ENCODE assay signal across 20 cellular contexts in the genomic region with DNA sequence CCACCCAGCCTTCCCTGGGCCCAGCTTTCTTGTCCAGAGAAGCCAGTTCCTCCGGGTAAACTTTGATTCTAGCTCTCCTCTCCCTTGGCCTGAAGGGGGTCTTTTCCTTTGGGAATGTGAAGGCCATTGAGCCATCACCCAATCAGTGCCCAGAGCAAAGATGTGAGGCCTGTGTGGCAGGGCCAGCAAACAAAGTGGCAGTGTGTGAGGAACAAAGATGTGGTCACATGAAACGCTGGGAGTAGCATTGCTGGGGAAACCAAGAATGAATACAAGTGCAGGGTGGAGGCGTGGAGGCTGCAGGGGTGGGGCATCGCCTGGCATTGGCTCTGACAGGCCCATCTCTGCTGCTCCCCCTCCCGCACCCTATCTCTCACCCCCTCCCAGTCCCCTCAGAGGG.
DNase-seq lines count a peak whose midpoint lies in the region; ATAC-seq and TF ChIP-seq lines count a peak whose summit lies in the region.
"Had no signal": no experiment of that assay in that cellular context is flagged by ENCODE, and none has a peak within 500 bp of the region (broad histone marks: within the 10 kb centered on the region; RNA-seq: fewer than 3 reads in every experiment).

No MANE protein-coding gene starts in this region.

- H3K27me3 Mint-ChIP-seq in osteocyte (ENCODE audit: unreplicated experiment): no peaks in the 10 kb centered on the region
- H3K27me3 Mint-ChIP-seq: activated CD4-positive, alpha-beta T cell treated with anti-CD3 and anti-CD28 coated beads for 36 hours; activated naive CD4-positive, alpha-beta T cell treated with anti-CD3 and anti-CD28 coated beads, Interleukin-2, amount 50 U/mL, for 24 hours had no signal

- H3K27ac ChIP-seq in caudate nucleus (ENCODE audit: low read depth, low read length): peak overlapping the region; percentile 95
- H3K27ac ChIP-seq: C4-2B, thoracic aorta had no signal

- in situ Hi-C loops in G401 (cut with HindIII; ENCODE audit: low sequenced_read_pairs): no loop called here

- DNase-seq in G401 (ENCODE audit: low spot score) (peak; percentile 44), caudate nucleus (lab: John Stamatoyannopoulos, UW) (peak in 60 of 61 donors; percentile 34 to 97 (median 88)), hypothalamus (lab: John Stamatoyannopoulos, UW) (peak in 48 of 51 donors; percentile 22 to 95 (median 82)), putamen (ENCODE audit: low spot score) (peak; percentile 97), AG20443 (ENCODE audit: low spot score) (no peak), OCI-M2 (lab: John Stamatoyannopoulos, UW; ENCODE audit: unreplicated experiment) (no peak), osteocyte (ENCODE audit: extremely low spot score, unreplicated experiment) (no peak)
- DNase-seq: activated CD4-positive, alpha-beta T cell treated with anti-CD3 and anti-CD28 coated beads for 36 hours; activated T-cell treated with anti-CD3 and anti-CD28 coated beads, Interleukin-2, amount 50 U/mL, for 72 hours; cortex of kidney; mesendoderm; NCI-H1092 treated with DMSO at 0.1 percent for 48 hours; NCI-H524; SIG-M5; stimulated activated CD4-positive, alpha-beta T cell treated with anti-CD3 and anti-CD28 coated beads, Interleukin-15, amount 100 ng/mL, for 24 hours had no signal

- H3K4me1 Mint-ChIP-seq in osteocyte (ENCODE audit: unreplicated experiment): peaks cover 7% of the 10 kb centered on the region
- H3K4me1 Mint-ChIP-seq: activated CD4-positive, alpha-beta T cell treated with anti-CD3 and anti-CD28 coated beads for 36 hours; activated naive CD4-positive, alpha-beta T cell treated with anti-CD3 and anti-CD28 coated beads, Interleukin-2, amount 50 U/mL, for 24 hours had no signal

- H3K9me3 Mint-ChIP-seq in osteocyte (ENCODE audit: unreplicated experiment): no peaks in the 10 kb centered on the region
- H3K9me3 Mint-ChIP-seq: activated naive CD4-positive, alpha-beta T cell treated with anti-CD3 and anti-CD28 coated beads, Interleukin-2, amount 50 U/mL, for 24 hours; activated T-cell treated with anti-CD3 and anti-CD28 coated beads, Interleukin-2, amount 50 U/mL, for 72 hours had no signal

- no peak for TF ChIP-seq CTCF in osteocyte (IDR thresholded peaks at IDR 0.05)

- H3K4me3 Mint-ChIP-seq in osteocyte (ENCODE audit: unreplicated experiment): no peak overlapping the region
- H3K4me3 Mint-ChIP-seq: activated CD4-positive, alpha-beta T cell treated with anti-CD3 and anti-CD28 coated beads for 36 hours; activated naive CD4-positive, alpha-beta T cell treated with anti-CD3 and anti-CD28 coated beads, Interleukin-2, amount 50 U/mL, for 24 hours; activated T-cell treated with anti-CD3 and anti-CD28 coated beads, Interleukin-2, amount 50 U/mL, for 72 hours had no signal

- no peak for ATAC-seq in HG03108 (IDR thresholded peaks at IDR 0.05; ENCODE audit: unreplicated experiment)
- ATAC-seq: activated CD4-positive, alpha-beta T cell treated with anti-CD3 and anti-CD28 coated beads for 36 hours; activated T-cell treated with anti-CD3 and anti-CD28 coated beads, Interleukin-2, amount 50 U/mL, for 72 hours; HCT116 had no signal

- H3K36me3 Mint-ChIP-seq in osteocyte (ENCODE audit: unreplicated experiment): peaks cover 13% of the 10 kb centered on the region

- no peak overlapping the region for H3K27ac Mint-ChIP-seq in osteocyte (ENCODE audit: unreplicated experiment)
- H3K27ac Mint-ChIP-seq: activated CD4-positive, alpha-beta T cell treated with anti-CD3 and anti-CD28 coated beads for 36 hours; activated naive CD4-positive, alpha-beta T cell treated with anti-CD3 and anti-CD28 coated beads, Interleukin-2, amount 50 U/mL, for 24 hours; activated T-cell treated with anti-CD3 and anti-CD28 coated beads, Interleukin-2, amount 50 U/mL, for 72 hours had no signal

Comparison
In these comparisons a context has a peak if more than half of its experiments do, and no peak if none do; other contexts are left out.
1. DNase-seq: peak in G401 (single experiment), caudate nucleus (60 of 61), hypothalamus (48 of 51) and putamen (single experiment); none in AG20443 (single experiment), OCI-M2 (single experiment) and osteocyte (single experiment).